8 cellular contexts compared by ENCODE assay signal in the genomic region with DNA sequence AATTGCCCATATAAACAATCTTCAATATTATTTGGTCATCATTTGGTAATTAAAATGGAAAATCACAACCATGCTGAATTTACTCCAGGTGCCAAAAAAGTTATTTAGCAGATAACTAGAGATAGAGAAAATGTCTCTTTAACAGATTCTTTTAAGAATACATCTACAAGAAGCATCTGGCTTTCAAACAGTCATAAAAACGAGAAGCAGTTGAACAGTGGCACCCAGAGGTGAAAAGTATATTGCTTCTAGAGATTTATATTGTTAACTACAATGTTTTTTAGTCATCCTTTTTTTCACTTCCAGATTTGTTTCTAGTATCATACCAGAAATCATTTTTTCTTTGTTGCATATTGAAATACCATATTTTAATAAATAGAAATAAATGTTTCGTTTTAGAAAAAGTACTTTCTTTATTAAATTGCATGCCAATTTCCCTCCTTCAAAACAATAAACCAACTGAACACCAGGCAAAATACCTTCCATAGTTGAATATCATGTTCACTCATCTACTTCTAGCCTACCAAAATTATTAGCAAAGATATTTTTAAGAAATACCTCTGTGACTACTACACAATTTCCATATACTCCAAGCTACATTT.
A peak's percentile ranks its signal among the peaks of the same experiment; 100 is the strongest.
DNase-seq lines count a peak whose midpoint lies in the region; ATAC-seq, FAIRE-seq and TF ChIP-seq lines count a peak whose summit lies in the region.

No MANE protein-coding gene starts in this region.

- TF ChIP-seq EP300 in gastroesophageal sphincter (IDR thresholded peaks at IDR 0.05) (no peak), sigmoid colon (IDR thresholded peaks at IDR 0.05) (no peak)

- peak; percentile 99 for FAIRE-seq in TTC549 (lab: Jason Lieb, UNC)

- H3K36me3 ChIP-seq in heart right ventricle (no peaks in the 10 kb centered on the region), right atrium auricular region (no peaks in the 10 kb centered on the region), gastroesophageal sphincter (no peaks in the 10 kb centered on the region), sigmoid colon (no peaks in the 10 kb centered on the region)

- H3K4me1 ChIP-seq in heart right ventricle (peaks cover 0 to 16% (median 8%) of the 10 kb centered on the region in 9 donors), right atrium auricular region (peaks cover 0 to 13% of the 10 kb centered on the region in 2 donors), gastroesophageal sphincter (peaks cover 0 to 14% (median 3%) of the 10 kb centered on the region in 3 donors), sigmoid colon (peaks cover 0 to 13% (median 5%) of the 10 kb centered on the region in 4 donors)

- H3K9me3 ChIP-seq in heart right ventricle (no peaks in the 10 kb centered on the region), right atrium auricular region (no peaks in the 10 kb centered on the region), gastroesophageal sphincter (no peaks in the 10 kb centered on the region), sigmoid colon (no peaks in the 10 kb centered on the region)

- intact Hi-C loops in heart right ventricle (cut with DNase I), result loop anchor here (5.0 to 10.0 kb wide), 6 partner anchors 322 to 1025 kb away; a partner anchor contains a TSS
- intact Hi-C loops in sigmoid colon (cut with DNase I), result loop anchor here (1.0 to 10.0 kb wide), 7 partner anchors 162 to 1010 kb away; no protein-coding TSS in a partner anchor

- DNase-seq in heart right ventricle, result no peak
- no peak for DNase-seq in right atrium auricular region (ENCODE audit: low spot score)
- no peak for DNase-seq in HFF-Myc (ENCODE audit: extremely low read depth, low read depth)
- peak; percentile 36 to 44 for DNase-seq in NCI-H1930 (lab: John Stamatoyannopoulos, UW)
- no peak for DNase-seq in sigmoid colon
- no peak for DNase-seq in activated CD4-positive, alpha-beta T cell treated with anti-CD3 and anti-CD28 coated beads, Interleukin-2, amount 50 U/mL, for 48 hours

- TF ChIP-seq POLR2A in gastroesophageal sphincter (IDR thresholded peaks at IDR 0.05) (no peak), sigmoid colon (IDR thresholded peaks at IDR 0.05) (no peak)

- peak; percentile 16 to 73 (median 55) for TF ChIP-seq CTCF in heart right ventricle (IDR thresholded peaks at IDR 0.05)
- TF ChIP-seq CTCF in right atrium auricular region (IDR thresholded peaks at IDR 0.05), result peak in 1 of 2 donors; percentile 67
- peak; percentile 32 for TF ChIP-seq CTCF in HFF-Myc (IDR thresholded peaks at IDR 0.05; ENCODE audit: low read depth, low read length, missing control alignments)
- TF ChIP-seq CTCF in gastroesophageal sphincter (IDR thresholded peaks at IDR 0.05), result peak in 3 of 4 experiments; percentile 51 to 60 (median 57)
- TF ChIP-seq CTCF in sigmoid colon (IDR thresholded peaks at IDR 0.05), result peak; percentile 32 to 68 (median 52)

- H3K4me3 ChIP-seq in heart right ventricle (no peak overlapping the region), right atrium auricular region (no peak overlapping the region), HFF-Myc (replicated peaks; ENCODE audit: low read depth, low read length) (no peak overlapping the region), gastroesophageal sphincter (no peak overlapping the region), sigmoid colon (no peak overlapping the region)

- ATAC-seq in heart right ventricle, result peak in 1 of 8 donors; percentile 52
- no peak for ATAC-seq in gastroesophageal sphincter

- H3K27ac ChIP-seq in heart right ventricle, result no peak overlapping the region
- no peak overlapping the region for H3K27ac ChIP-seq in right atrium auricular region
- H3K27ac ChIP-seq in gastroesophageal sphincter, result no peak overlapping the region
- no peak overlapping the region for H3K27ac ChIP-seq in sigmoid colon

- H3K27me3 ChIP-seq in heart right ventricle (peaks cover 0 to 91% (median 86%) of the 10 kb centered on the region in 7 donors), right atrium auricular region (peaks cover 4 to 7% of the 10 kb centered on the region in 2 donors), gastroesophageal sphincter (peaks cover 82% of the 10 kb centered on the region), sigmoid colon (peaks cover 0 to 6% (median 0%) of the 10 kb centered on the region in 3 donors)

- 3 to 5% methylated on average over 2 of the region's 2 CpGs for WGBS in heart right ventricle, 2 donors
- 3% methylated on average over 2 of the region's 2 CpGs for WGBS in gastroesophageal sphincter (ENCODE audit: low coverage in 1 of 2), 2 donors
- 2% methylated on average over 2 of the region's 2 CpGs for WGBS in sigmoid colon, 2 donors

Comparison
In these comparisons a context has a peak if more than half of its experiments do, and no peak if none do; other contexts are left out.
1. DNase-seq: peak in NCI-H1930 (2 of 2); none in heart right ventricle (0 of 2), right atrium auricular region (single experiment), HFF-Myc (single experiment), sigmoid colon (single experiment) and activated CD4-positive, alpha-beta T cell treated with anti-CD3 and anti-CD28 coated beads, Interleukin-2, amount 50 U/mL, for 48 hours (0 of 2).